27 cellular contexts compared by ENCODE assay signal in genomic region chr1:248681651-248682050, GRCh38. TPM values are rescaled to one million over a fixed set of nuclear protein-coding genes. Genes with fewer than 3 reads are reported as not detected.
A peak's percentile ranks its signal among the peaks of the same experiment; 100 is the strongest.
DNase-seq lines count a peak whose midpoint lies in the region; ATAC-seq and TF ChIP-seq lines count a peak whose summit lies in the region.
"Had no signal": no experiment of that assay in that cellular context is flagged by ENCODE, and none has a peak within 500 bp of the region (broad histone marks: within the 10 kb centered on the region; RNA-seq: fewer than 3 reads in every experiment).

No MANE protein-coding gene starts in this region.

- H3K27me3 ChIP-seq in WERI-Rb-1 (ENCODE audit: insufficient read depth, low read depth, severe bottlenecking), result peaks cover 69% of the 10 kb centered on the region
- H3K27me3 ChIP-seq: BE2C, BLaER1 had no signal

- DNase-seq in NCI-H82 (lab: John Stamatoyannopoulos, UW) (peak; percentile 49), NCI-H82 treated with DMSO at 0.1 percent for 48 hours (lab: John Stamatoyannopoulos, UW; ENCODE audit: unreplicated experiment) (no peak), WERI-Rb-1 (peak; percentile 25), myocyte (ENCODE audit: low read depth) (peak; percentile 6)
- DNase-seq: 8988T; ACHN; BE2C; C1 segment of cervical spinal cord; CD4-positive, alpha-beta memory T cell; CD4-positive, CD25-positive, alpha-beta regulatory T cell; CD8-positive, alpha-beta memory T cell; COR-L47; DMS 273 treated with DMSO at 0.1 percent for 48 hours; DMS153; DMS53; DMS79; DND-41; EL; GDM1 had no signal

- no peak overlapping the region for H3K27ac ChIP-seq in WERI-Rb-1
- H3K27ac ChIP-seq: BLaER1 had no signal

- peaks cover 5% of the 10 kb centered on the region for H3K9me3 ChIP-seq in WERI-Rb-1 (ENCODE audit: severe bottlenecking)
- H3K9me3 ChIP-seq: BE2C, BLaER1 had no signal

- no peaks in the 10 kb centered on the region for H3K36me3 ChIP-seq in WERI-Rb-1
- H3K36me3 ChIP-seq: BE2C, BLaER1 had no signal

- ATAC-seq in GM18502 (IDR thresholded peaks at IDR 0.05; ENCODE audit: poor library complexity, unreplicated experiment), result no peak
- ATAC-seq: GM12878 had no signal

- no peak overlapping the region for H3K4me3 ChIP-seq in WERI-Rb-1 (ENCODE audit: low read depth, low read length)
- H3K4me3 ChIP-seq: BLaER1, GM12878 had no signal

- no peak for TF ChIP-seq CTCF in WERI-Rb-1 (IDR thresholded peaks at IDR 0.05; ENCODE audit: low read depth, low read length)

RNA-seq across cellular contexts. Expression of gene OR14I1, which starts 20.9 kb away (rescaled TPM):
- total RNA-seq in myocyte, result not detected in 2 replicates
- polyA plus RNA-seq in myocyte (2012), result not detected
- total RNA-seq: A673; CD4-positive, alpha-beta memory T cell; CD4-positive, CD25-positive, alpha-beta regulatory T cell; CD8-positive, alpha-beta memory T cell; Daoy; G401 had no signal
- polyA plus RNA-seq: AG04450; CD14-positive monocyte; CD4-positive, alpha-beta memory T cell; CD4-positive, CD25-positive, alpha-beta regulatory T cell; CD8-positive, alpha-beta memory T cell had no signal

RNA-seq across cellular contexts. Expression of gene OR2T27, which starts 26.3 kb away (rescaled TPM):
- total RNA-seq in myocyte, result not detected in 2 replicates
- polyA plus RNA-seq in myocyte (2012), result not detected
- total RNA-seq: A673; CD4-positive, alpha-beta memory T cell; CD4-positive, CD25-positive, alpha-beta regulatory T cell; CD8-positive, alpha-beta memory T cell; Daoy; G401 had no signal
- polyA plus RNA-seq: AG04450; CD14-positive monocyte; CD4-positive, alpha-beta memory T cell; CD4-positive, CD25-positive, alpha-beta regulatory T cell; CD8-positive, alpha-beta memory T cell had no signal

RNA-seq across cellular contexts. Expression of gene OR2T35, which starts 36.6 kb away (rescaled TPM):
- not detected in 2 replicates for total RNA-seq in myocyte
- polyA plus RNA-seq in myocyte (2012), result not detected
- total RNA-seq: A673; CD4-positive, alpha-beta memory T cell; CD4-positive, CD25-positive, alpha-beta regulatory T cell; CD8-positive, alpha-beta memory T cell; Daoy; G401 had no signal
- polyA plus RNA-seq: AG04450; CD14-positive monocyte; CD4-positive, alpha-beta memory T cell; CD4-positive, CD25-positive, alpha-beta regulatory T cell; CD8-positive, alpha-beta memory T cell had no signal

RNA-seq across cellular contexts. Expression of gene OR2T11, which starts 46.8 kb away (rescaled TPM):
- not detected in 2 replicates for total RNA-seq in myocyte
- polyA plus RNA-seq in myocyte (2012), result not detected
- total RNA-seq: A673; CD4-positive, alpha-beta memory T cell; CD4-positive, CD25-positive, alpha-beta regulatory T cell; CD8-positive, alpha-beta memory T cell; Daoy; G401; GM12878 had no signal
- polyA plus RNA-seq: AG04450; CD14-positive monocyte; CD4-positive, alpha-beta memory T cell; CD4-positive, CD25-positive, alpha-beta regulatory T cell; CD8-positive, alpha-beta memory T cell; GM12878 had no signal
